1 cellular context compared by ENCODE assay signal in genomic region chr9:127122176-127123151, GRCh38.
A peak's percentile ranks its signal among the peaks of the same experiment; 100 is the strongest.
TF ChIP-seq lines count a peak whose summit lies in the region.

ANGPTL2 (minus strand) TSS chr9:127122635; CDS start chr9:127108731, 13,904 bp downstream.

TF ChIP-seq in WTC11, 78 proteins besides CTCF, POLR2A, EP300 and RAD21 (continued from another document):
- TF ChIP-seq AFF4 (CRISPR knock-in tag; IDR thresholded peaks at IDR 0.05; ENCODE audit: borderline replicate concordance), result 0 out of 2 replicates have a peak, but pooled peaks have one; percentile 49
- peak; percentile 83; the same call in 1 of the 2 replicates for TF ChIP-seq ZNF138 (CRISPR knock-in tag; conservative IDR thresholded peaks at IDR 0.05)
- no peak for TF ChIP-seq ATF6 (CRISPR knock-in tag; IDR thresholded peaks at IDR 0.05)
- peak; percentile 74; the same call in 1 of the 2 replicates for TF ChIP-seq IRF1 (CRISPR knock-in tag; IDR thresholded peaks at IDR 0.05)
- 0 out of 2 replicates have a peak, but pooled peaks have one; percentile 18 for TF ChIP-seq NFYB (CRISPR knock-in tag; conservative IDR thresholded peaks at IDR 0.05; ENCODE audit: low read depth)
- peak; percentile 85; the same call in 1 of the 2 replicates for TF ChIP-seq NFE2L1 (CRISPR knock-in tag; IDR thresholded peaks at IDR 0.05)
- no peak for TF ChIP-seq ZNF671 (CRISPR knock-in tag; IDR thresholded peaks at IDR 0.05)
- TF ChIP-seq CREM (CRISPR knock-in tag; IDR thresholded peaks at IDR 0.05), result peak; percentile 29; the same call in 1 of the 2 replicates
- no peak for TF ChIP-seq EMX1 (CRISPR knock-in tag; IDR thresholded peaks at IDR 0.05)
- peak; percentile 42 for TF ChIP-seq USF2 (CRISPR knock-in tag; IDR thresholded peaks at IDR 0.05)
- TF ChIP-seq PRDM15 (CRISPR knock-in tag; IDR thresholded peaks at IDR 0.05), result 0 out of 2 replicates have a peak, but pooled peaks have one; percentile 49
- TF ChIP-seq NR3C1 (CRISPR knock-in tag; conservative IDR thresholded peaks at IDR 0.05; ENCODE audit: low read depth), result no peak
- TF ChIP-seq PRRX2 (CRISPR knock-in tag; IDR thresholded peaks at IDR 0.05), result no peak
- peak; percentile 77; the same call in 1 of the 2 replicates for TF ChIP-seq CBFB (CRISPR knock-in tag; IDR thresholded peaks at IDR 0.05; ENCODE audit: low read depth)
- peak; percentile 35; the same call in 1 of the 2 replicates for TF ChIP-seq ESRRA (CRISPR knock-in tag; IDR thresholded peaks at IDR 0.05; ENCODE audit: borderline replicate concordance)
- 0 out of 2 replicates have a peak, but pooled peaks have one; percentile 49 for TF ChIP-seq ZNF232 (CRISPR knock-in tag; IDR thresholded peaks at IDR 0.05)
- peak; percentile 90 for TF ChIP-seq MAX (CRISPR knock-in tag; IDR thresholded peaks at IDR 0.05)
- TF ChIP-seq NR1H2 (CRISPR knock-in tag; IDR thresholded peaks at IDR 0.05), result no peak
- no peak for TF ChIP-seq ZNF281 (CRISPR knock-in tag; IDR thresholded peaks at IDR 0.05)
- TF ChIP-seq ZNF121 (CRISPR knock-in tag; IDR thresholded peaks at IDR 0.05), result peak; percentile 99
- peak; percentile 25; the same call in 1 of the 2 replicates for TF ChIP-seq ZNF423 (CRISPR knock-in tag; IDR thresholded peaks at IDR 0.05)
- no peak for TF ChIP-seq GTF2I (CRISPR knock-in tag; conservative IDR thresholded peaks at IDR 0.05)
- no peak for TF ChIP-seq ZNF425 (CRISPR knock-in tag; conservative IDR thresholded peaks at IDR 0.05)
- TF ChIP-seq FOXK1 (CRISPR knock-in tag; IDR thresholded peaks at IDR 0.05), result peak; percentile 63; the same call in 1 of the 2 replicates
- TF ChIP-seq HMGXB4 (CRISPR knock-in tag; IDR thresholded peaks at IDR 0.05), result peak; percentile 39; the same call in 1 of the 2 replicates
